In the genomic region with DNA sequence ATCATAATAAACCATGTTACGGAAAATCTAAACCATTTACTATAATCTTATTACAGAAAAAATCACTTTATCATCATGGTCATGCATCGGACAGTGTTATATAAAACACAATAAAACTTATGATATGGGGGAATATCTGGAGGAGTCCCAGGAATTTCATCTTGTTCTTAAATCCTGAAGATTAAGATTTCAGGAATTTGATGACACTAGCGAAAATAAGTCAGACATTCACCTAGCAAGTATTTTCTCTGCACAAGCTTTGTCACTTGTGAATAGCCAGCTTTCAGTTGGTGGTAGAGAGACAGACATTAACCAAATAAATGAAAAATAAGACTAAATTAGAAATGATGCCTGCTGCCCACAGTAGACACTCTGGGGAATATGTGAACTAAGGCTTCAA, we compare ENCODE assay signal across 24 cellular contexts.
A peak's percentile ranks its signal among the peaks of the same experiment; 100 is the strongest.
DNase-seq lines count a peak whose midpoint lies in the region; ATAC-seq, FAIRE-seq and TF ChIP-seq lines count a peak whose summit lies in the region.
"Had no signal": no experiment of that assay in that cellular context is flagged by ENCODE, and none has a peak within 500 bp of the region (broad histone marks: within the 10 kb centered on the region; RNA-seq: fewer than 3 reads in every experiment).

No MANE protein-coding gene starts in this region.

- H3K18ac ChIP-seq in IMR-90 (ENCODE audit: low read depth, low read length): no peak overlapping the region

- TF ChIP-seq RAD21 in A549 (conservative IDR thresholded peaks at IDR 0.05 in 1 of 2, IDR thresholded peaks at IDR 0.05 in 1 of 2): no peak
- no peak for TF ChIP-seq RAD21 in IMR-90 (IDR thresholded peaks at IDR 0.05; ENCODE audit: low read length)

- no peak overlapping the region for H4K8ac ChIP-seq in IMR-90 (ENCODE audit: low read depth in 2 of 2, low read length in 2 of 2)

- H3K4me2 ChIP-seq in A549 (no peak overlapping the region), IMR-90 (ENCODE audit: low read depth, low read length) (no peak overlapping the region)
- H3K4me2 ChIP-seq: BLaER1 treated with 17β-estradiol and CSF1 and Interleukin-3, amounts not matched to agents 10 nM and 100 nM had no signal

- H2AK5ac ChIP-seq in IMR-90 (ENCODE audit: low read depth, low read length): no peak overlapping the region

- no peak overlapping the region for H2AFZ ChIP-seq in IMR-90 (replicated peaks; ENCODE audit: low read length, poor library complexity)

- no peak overlapping the region for H4K5ac ChIP-seq in IMR-90 (ENCODE audit: low read depth, low read length)

- H2BK5ac ChIP-seq in IMR-90 (ENCODE audit: low read depth, low read length, poor library complexity, severe bottlenecking): no peak overlapping the region

- intact Hi-C loops in IMR-90 (cut with micrococcal nuclease) (no loop called here), lower leg skin (cut with DNase I; ENCODE audit: low total_unique reads) (no loop called here)

- ATAC-seq in A549 (no peak), IMR-90 (ENCODE audit: low read depth) (no peak)
- ATAC-seq: CD8-positive, alpha-beta T cell; GM12878 had no signal

- no peaks in the 10 kb centered on the region for H4K20me1 ChIP-seq in IMR-90 (ENCODE audit: insufficient read depth, low read length)
- H4K20me1 ChIP-seq: BLaER1 treated with 17β-estradiol and CSF1 and Interleukin-3, amounts not matched to agents 10 nM and 100 nM had no signal

- H3K23ac ChIP-seq in IMR-90 (ENCODE audit: low read depth, low read length): no peak overlapping the region

- H3K27me3 ChIP-seq in IMR-90 (ENCODE audit: control insufficient read depth, insufficient read depth, low read length): no peaks in the 10 kb centered on the region
- H3K27me3 ChIP-seq: BLaER1 treated with 17β-estradiol and CSF1 and Interleukin-3, amounts not matched to agents 10 nM and 100 nM had no signal

- BruUV-seq in IMR-90 (replicated peaks; lab: Mats Ljungman, UMichigan): no TSS peak

- no peak overlapping the region for H2BK120ac ChIP-seq in IMR-90 (ENCODE audit: low read depth, low read length)

- DNase-seq in A549 (ENCODE audit: low read depth in 1 of 2, low spot score in 1 of 2) (no peak), IMR-90 (no peak), lower leg skin (ENCODE audit: low spot score in 2 of 2) (no peak), activated T-cell treated with anti-CD3 and anti-CD28 coated beads for 4 hours (no peak)
- no peak for DNase-seq in stimulated activated CD4-positive, alpha-beta T cell treated with anti-CD3 and anti-CD28 coated beads, Interleukin-2, amount 100 ng/mL, for 24 hours
- no peak for DNase-seq in activated CD4-positive, alpha-beta T cell treated with anti-CD3 and anti-CD28 coated beads, Interleukin-2, amount 50 U/mL, for 48 hours
- DNase-seq: 8988T; AML-193; Caco-2; Calu3; CD4-positive, alpha-beta T cell; CD8-positive, alpha-beta T cell; DMS53; DMS79; DND-41; EL; GDM1 had no signal

- no peak overlapping the region for H3K4ac ChIP-seq in IMR-90 (ENCODE audit: low read depth, low read length)

- no peaks in the 10 kb centered on the region for H3K9me1 ChIP-seq in IMR-90 (ENCODE audit: insufficient read depth, low read length)

- no peaks in the 10 kb centered on the region for H3K4me1 ChIP-seq in A549
- no peaks in the 10 kb centered on the region for H3K4me1 ChIP-seq in IMR-90 (ENCODE audit: control insufficient read depth, insufficient read depth, low read length)
- H3K4me1 ChIP-seq: BLaER1 treated with 17β-estradiol and CSF1 and Interleukin-3, amounts not matched to agents 10 nM and 100 nM; Caco-2 had no signal

- no peak for TF ChIP-seq EP300 in A549 (IDR thresholded peaks at IDR 0.05)

- no peak overlapping the region for H2BK20ac ChIP-seq in IMR-90 (ENCODE audit: low read depth, low read length)

- H3K9me3 ChIP-seq in A549 (no peaks in the 10 kb centered on the region), IMR-90 (ENCODE audit: control insufficient read depth, insufficient read depth, low read length) (peaks cover 18% of the 10 kb centered on the region)
- H3K9me3 ChIP-seq: Caco-2 had no signal

- dilution Hi-C loops in IMR-90 (cut with HindIII; ENCODE audit: low sequenced_read_pairs, unreplicated experiment): no loop called here

- POLR2A ChIA-PET in A549 (lab: Yijun Ruan, JAX): no interaction called here
- POLR2A ChIA-PET in IMR-90 (lab: Charles Lee; ENCODE audit: unreplicated experiment): no interaction called here

- no peak for FAIRE-seq in A549 (lab: Jason Lieb, UNC)
- FAIRE-seq: A204.1, D721Med, GM12878, GM12892, GM18507 had no signal

- TF ChIP-seq POLR2A in A549 (IDR thresholded peaks at IDR 0.05; ENCODE audit: low read length) (no peak), IMR-90 (IDR thresholded peaks at IDR 0.05; ENCODE audit: low read depth, low read length) (no peak), lower leg skin (IDR thresholded peaks at IDR 0.05) (no peak)

- H3K27ac ChIP-seq in A549: no peak overlapping the region
- no peak overlapping the region for H3K27ac ChIP-seq in IMR-90 (ENCODE audit: insufficient read depth, low read length)
- H3K27ac ChIP-seq: BLaER1 treated with 17β-estradiol and CSF1 and Interleukin-3, amounts not matched to agents 10 nM and 100 nM; C4-2B had no signal

- in situ Hi-C loops in IMR-90 (cut with MboI; ENCODE audit: low sequenced_read_pairs): no loop called here

- H2BK15ac ChIP-seq in IMR-90 (ENCODE audit: low read depth, low read length): no peak overlapping the region

- H2AK9ac ChIP-seq in IMR-90 (replicated peaks; ENCODE audit: low read depth, low read length, poor library complexity): no peak overlapping the region

- no peak overlapping the region for H3K56ac ChIP-seq in IMR-90 (ENCODE audit: extremely low read depth, insufficient read depth, low read length)

- H3K4me3 ChIP-seq in A549 (no peak overlapping the region), IMR-90 (ENCODE audit: insufficient read depth, low read depth, low read length) (no peak overlapping the region), lower leg skin (ENCODE audit: low read depth, poor library complexity, severe bottlenecking) (peak overlapping the region; percentile 2)
- H3K4me3 ChIP-seq: BLaER1 treated with 17β-estradiol and CSF1 and Interleukin-3, amounts not matched to agents 10 nM and 100 nM; GM12878 had no signal

- no peak overlapping the region for H3K14ac ChIP-seq in IMR-90 (replicated peaks; ENCODE audit: low read depth, low read length)

- no peak overlapping the region for H3K9ac ChIP-seq in IMR-90 (ENCODE audit: low read depth, low read length)
- H3K9ac ChIP-seq: BLaER1 treated with 17β-estradiol and CSF1 and Interleukin-3, amounts not matched to agents 10 nM and 100 nM had no signal

- no peak overlapping the region for H4K91ac ChIP-seq in IMR-90 (ENCODE audit: insufficient read depth, low read depth, low read length)

- CTCF ChIA-PET in A549 (lab: Yijun Ruan, JAX) (no interaction called here), IMR-90 (lab: Yijun Ruan, JAX) (no interaction called here)

- no peaks in the 10 kb centered on the region for H3K36me3 ChIP-seq in IMR-90 (ENCODE audit: control insufficient read depth, insufficient read depth, low read length)
- H3K36me3 ChIP-seq: BLaER1 treated with 17β-estradiol and CSF1 and Interleukin-3, amounts not matched to agents 10 nM and 100 nM had no signal

- TF ChIP-seq CTCF in A549 (IDR thresholded peaks at IDR 0.05): no peak
- no peak for TF ChIP-seq CTCF in IMR-90 (conservative IDR thresholded peaks at IDR 0.05; ENCODE audit: low read depth, low read length)
- TF ChIP-seq CTCF in lower leg skin (IDR thresholded peaks at IDR 0.05): no peak

- WGBS in A549 (ENCODE audit: missing lambda C conversion rate): 19% methylated on average over 3 of the region's 3 CpGs
- WGBS in IMR-90 (ENCODE audit: extremely low coverage in 2 of 2, insufficient read length in 1 of 2), 2 experiments: no CpG with 5 or more reads among the region's 3 CpGs
- 89 to 94% methylated on average over 3 of the region's 3 CpGs for WGBS in lower leg skin, 2 donors

- no peaks in the 10 kb centered on the region for H3K79me1 ChIP-seq in IMR-90 (ENCODE audit: low read depth in 1 of 2, low read length in 2 of 2)

TF ChIP-seq in A549, 52 proteins besides CTCF, POLR2A, EP300 and RAD21:
- TF ChIP-seq CHD4 (IDR thresholded peaks at IDR 0.05; ENCODE audit: borderline replicate concordance): no peak
- TF ChIP-seq MAFK (IDR thresholded peaks at IDR 0.05; ENCODE audit: partially characterized antibody): peak; percentile 51

TF ChIP-seq in IMR-90, 13 proteins besides CTCF, POLR2A, EP300 and RAD21:
- no peak for TF ChIP-seq NFE2L2 (IDR thresholded peaks at IDR 0.05; ENCODE audit: low read depth, low read length)
- TF ChIP-seq, protein P1, sequence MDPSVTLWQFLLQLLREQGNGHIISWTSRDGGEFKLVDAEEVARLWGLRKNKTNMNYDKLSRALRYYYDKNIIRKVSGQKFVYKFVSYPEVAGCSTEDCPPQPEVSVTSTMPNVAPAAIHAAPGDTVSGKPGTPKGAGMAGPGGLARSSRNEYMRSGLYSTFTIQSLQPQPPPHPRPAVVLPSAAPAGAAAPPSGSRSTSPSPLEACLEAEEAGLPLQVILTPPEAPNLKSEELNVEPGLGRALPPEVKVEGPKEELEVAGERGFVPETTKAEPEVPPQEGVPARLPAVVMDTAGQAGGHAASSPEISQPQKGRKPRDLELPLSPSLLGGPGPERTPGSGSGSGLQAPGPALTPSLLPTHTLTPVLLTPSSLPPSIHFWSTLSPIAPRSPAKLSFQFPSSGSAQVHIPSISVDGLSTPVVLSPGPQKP (IDR thresholded peaks at IDR 0.05; ENCODE audit: borderline replicate concordance, low read depth, low read length): no peak
- no peak for TF ChIP-seq SMC3 (IDR thresholded peaks at IDR 0.05; ENCODE audit: low read depth, low read length)
- peak; percentile 31 for TF ChIP-seq MAFK (IDR thresholded peaks at IDR 0.05; ENCODE audit: low read depth, low read length)
- TF ChIP-seq FOS (IDR thresholded peaks at IDR 0.05; ENCODE audit: low read depth, low read length): no peak
